ENCODE assay signal across 27 cellular contexts in genomic region chr5:9861664-9862256, GRCh38.
DNase-seq lines count a peak whose midpoint lies in the region; ATAC-seq, FAIRE-seq and TF ChIP-seq lines count a peak whose summit lies in the region.
"Had no signal": no experiment of that assay in that cellular context is flagged by ENCODE, and none has a peak within 500 bp of the region (broad histone marks: within the 10 kb centered on the region; RNA-seq: fewer than 3 reads in every experiment).

No MANE protein-coding gene starts in this region.

- H3K4me1 Mint-ChIP-seq in GM23338 (peaks cover 4% of the 10 kb centered on the region; the same call in 1 of the 3 replicates), Calu3 (ENCODE audit: low read depth, unreplicated experiment) (no peaks in the 10 kb centered on the region)
- H3K4me1 Mint-ChIP-seq: activated naive CD8-positive, alpha-beta T cell treated with anti-CD3 and anti-CD28 coated beads, Interleukin-2, amount 50 U/mL, for 24 hours; CD4-positive, CD25-positive, alpha-beta regulatory T cell had no signal

- H3K4me3 Mint-ChIP-seq in GM23338 = no peak overlapping the region
- no peak overlapping the region for H3K4me3 Mint-ChIP-seq in Calu3 (ENCODE audit: low read depth, unreplicated experiment)
- H3K4me3 Mint-ChIP-seq: activated CD8-positive, alpha-beta T cell treated with anti-CD3 and anti-CD28 coated beads, Interleukin-2, amount 10 ng/mL, durations not matched to agents 7 days and 5 days; activated naive CD8-positive, alpha-beta T cell treated with anti-CD3 and anti-CD28 coated beads, Interleukin-2, amount 50 U/mL, for 24 hours; CD4-positive, CD25-positive, alpha-beta regulatory T cell had no signal

- H2AFZ ChIP-seq in GM23338 = peak overlapping the region; percentile 66; the same call in 1 of the 2 replicates

- no peak overlapping the region for H2BK5ac ChIP-seq in mesendoderm (ENCODE audit: low read length)

- no peaks in the 10 kb centered on the region for H3K79me2 ChIP-seq in GM23338 (replicated peaks; ENCODE audit: insufficient read depth)
- no peaks in the 10 kb centered on the region for H3K79me2 ChIP-seq in mesendoderm (ENCODE audit: control insufficient read depth, insufficient read depth, low read length)

- H3K9ac ChIP-seq in mesendoderm (ENCODE audit: low read length) = no peak overlapping the region

- H3K4me3 ChIP-seq in AG09309 (ENCODE audit: control insufficient read depth, low read depth, low read length) = no peak overlapping the region
- H3K4me3 ChIP-seq in GM23338 = no peak overlapping the region
- no peak overlapping the region for H3K4me3 ChIP-seq in choroid plexus epithelial cell (ENCODE audit: low read depth, low read length)
- no peak overlapping the region for H3K4me3 ChIP-seq in mesendoderm (ENCODE audit: low read length)
- H3K4me3 ChIP-seq: body of pancreas, lung, smooth muscle cell, transverse colon had no signal

- no peak overlapping the region for H3K27ac Mint-ChIP-seq in GM23338
- no peak overlapping the region for H3K27ac Mint-ChIP-seq in Calu3 (ENCODE audit: unreplicated experiment)
- H3K27ac Mint-ChIP-seq: activated CD8-positive, alpha-beta T cell treated with anti-CD3 and anti-CD28 coated beads, Interleukin-2, amount 10 ng/mL, durations not matched to agents 7 days and 5 days; activated naive CD8-positive, alpha-beta T cell treated with anti-CD3 and anti-CD28 coated beads, Interleukin-2, amount 50 U/mL, for 24 hours; CD4-positive, CD25-positive, alpha-beta regulatory T cell had no signal

- H3K56ac ChIP-seq in mesendoderm (ENCODE audit: low read length) = peak overlapping the region; percentile 18

- H3K27ac ChIP-seq in GM23338 (ENCODE audit: low read depth) (no peak overlapping the region), mesendoderm (ENCODE audit: low read depth, low read length) (no peak overlapping the region)
- H3K27ac ChIP-seq: body of pancreas, transverse colon had no signal

- CTCF ChIA-PET in Calu3 (lab: Charles Lee) = no interaction called here

- H4K20me1 ChIP-seq in GM23338 (replicated peaks; ENCODE audit: insufficient read depth) = no peaks in the 10 kb centered on the region

- no peak overlapping the region for H3K4me2 ChIP-seq in GM23338
- no peak overlapping the region for H3K4me2 ChIP-seq in mesendoderm (ENCODE audit: low read length)
- H3K4me2 ChIP-seq: smooth muscle cell had no signal

- no peak for TF ChIP-seq CTCF in AG09309 (IDR thresholded peaks at IDR 0.05; ENCODE audit: control insufficient read depth, insufficient read depth, low read depth, low read length, missing control alignments)
- TF ChIP-seq CTCF in GM23338 (conservative IDR thresholded peaks at IDR 0.05; ENCODE audit: low read depth in 2 of 2) = no peak
- no peak for TF ChIP-seq CTCF in choroid plexus epithelial cell (conservative IDR thresholded peaks at IDR 0.05; ENCODE audit: low read depth, low read length)
- TF ChIP-seq CTCF in Calu3 (IDR thresholded peaks at IDR 0.05; ENCODE audit: unreplicated experiment) = no peak

- peak; percentile 46; the same call in 1 of the 3 replicates for ATAC-seq in GM23338
- ATAC-seq: activated CD4-positive, CD25-positive, alpha-beta regulatory T cell treated with anti-CD3 and anti-CD28 coated beads, Interleukin-2, amount 50 U/mL, for 24 hours; activated CD8-positive, alpha-beta T cell treated with anti-CD3 and anti-CD28 coated beads, Interleukin-2, amount 10 ng/mL, durations not matched to agents 7 days and 5 days; activated naive CD8-positive, alpha-beta T cell treated with anti-CD3 and anti-CD28 coated beads, Interleukin-2, amount 50 U/mL, for 24 hours; body of pancreas had no signal

- WGBS in mesendoderm (ENCODE audit: extremely low coverage, insufficient coverage, low lambda C conversion rate) = no CpG with 5 or more reads among the region's 8 CpGs

- no peak overlapping the region for H2BK120ac ChIP-seq in mesendoderm (ENCODE audit: low read depth, low read length)

- H3K36me3 Mint-ChIP-seq in GM23338 (ENCODE audit: low read depth) = peaks cover 24% of the 10 kb centered on the region
- no peaks in the 10 kb centered on the region for H3K36me3 Mint-ChIP-seq in Calu3 (ENCODE audit: insufficient read depth, unreplicated experiment)
- H3K36me3 Mint-ChIP-seq: CD4-positive, CD25-positive, alpha-beta regulatory T cell had no signal

- H3K27me3 ChIP-seq in GM23338 (ENCODE audit: insufficient read depth) (no peaks in the 10 kb centered on the region), mesendoderm (ENCODE audit: insufficient read depth, low read length, poor library complexity) (no peaks in the 10 kb centered on the region)
- H3K27me3 ChIP-seq: body of pancreas, transverse colon had no signal

- H2AK5ac ChIP-seq in mesendoderm (ENCODE audit: low read length) = no peak overlapping the region

- BruUV-seq in Calu3 (replicated peaks; lab: Mats Ljungman, UMichigan) = no TSS peak

- no peak overlapping the region for H4K5ac ChIP-seq in mesendoderm (ENCODE audit: low read length)

- H3F3A ChIP-seq in GM23338 (replicated peaks; ENCODE audit: low read depth) = no peaks in the 10 kb centered on the region

- H2BK15ac ChIP-seq in mesendoderm (replicated peaks; ENCODE audit: low read depth) = no peak overlapping the region

- no peak overlapping the region for H3K23ac ChIP-seq in mesendoderm (ENCODE audit: low read length)

- no peaks in the 10 kb centered on the region for H3K79me1 ChIP-seq in mesendoderm (ENCODE audit: low read length)

- H3K4me1 ChIP-seq in GM23338 (ENCODE audit: insufficient read depth) (no peaks in the 10 kb centered on the region), mesendoderm (ENCODE audit: control insufficient read depth, low read depth, low read length) (peaks cover 7% of the 10 kb centered on the region)
- H3K4me1 ChIP-seq: transverse colon had no signal

- no peak for FAIRE-seq in frontal cortex (lab: Jason Lieb, UNC)
- FAIRE-seq: islet of Langerhans had no signal

- H3K36me3 ChIP-seq in GM23338 (ENCODE audit: insufficient read depth) = no peaks in the 10 kb centered on the region; the same call in 1 of the 2 replicates
- H3K36me3 ChIP-seq in mesendoderm (ENCODE audit: control insufficient read depth, insufficient read depth, low read length) = no peaks in the 10 kb centered on the region
- H3K36me3 ChIP-seq: transverse colon had no signal

- no peak overlapping the region for H3K4ac ChIP-seq in mesendoderm (ENCODE audit: low read depth, low read length)

- no peak overlapping the region for H3K18ac ChIP-seq in mesendoderm (ENCODE audit: low read length)

- H3K9me3 Mint-ChIP-seq in GM23338 (peaks cover 29% of the 10 kb centered on the region), Calu3 (ENCODE audit: low read depth, unreplicated experiment) (peaks cover 18% of the 10 kb centered on the region)

- intact Hi-C loops in Calu3 (cut with micrococcal nuclease; ENCODE audit: unreplicated experiment) = no loop called here

- peak; percentile 55 for DNase-seq in AG09309 (ENCODE audit: low read depth)
- DNase-seq in GM23338 (ENCODE audit: low spot score) = peak; percentile 4
- DNase-seq in choroid plexus epithelial cell (ENCODE audit: low read depth) = peak; percentile 28
- peak; percentile 63 for DNase-seq in mesendoderm
- DNase-seq in frontal cortex (ENCODE audit: low spot score in 2 of 2) = no peak
- no peak for DNase-seq in activated CD4-positive, alpha-beta T cell treated with anti-CD3 and anti-CD28 coated beads for 48 hours
- DNase-seq in iPS-NIHi11 (ENCODE audit: low spot score) = no peak
- DNase-seq in Calu3 = no peak
- DNase-seq: activated CD8-positive, alpha-beta T cell treated with anti-CD3 and anti-CD28 coated beads, Interleukin-2, amount 10 ng/mL, durations not matched to agents 7 days and 5 days; activated gamma-delta T cell; activated naive CD8-positive, alpha-beta T cell treated with anti-CD3 and anti-CD28 coated beads, Interleukin-2, amount 50 U/mL, for 24 hours; body of pancreas; CD4-positive, CD25-positive, alpha-beta regulatory T cell; cortex of kidney; DMS 273 treated with DMSO at 0.1 percent for 48 hours; GDM1; hypothalamus; Kasumi-1; NCI-H187 treated with DMSO at 0.1 percent for 48 hours; NCI-H69; stimulated activated CD4-positive, alpha-beta T cell treated with anti-CD3 and anti-CD28 coated beads, Interleukin-2, amount 100 ng/mL, for 48 hours; stimulated activated naive CD4-positive, alpha-beta T cell treated with Interleukin-2 at 50 U/mL for 16 hours; transverse colon had no signal

- no peak overlapping the region for H4K8ac ChIP-seq in mesendoderm (ENCODE audit: low read depth, low read length)

- peaks cover 5% of the 10 kb centered on the region for H3K27me3 Mint-ChIP-seq in GM23338 (ENCODE audit: insufficient read depth, low read depth, poor library complexity)
- H3K27me3 Mint-ChIP-seq in Calu3 (ENCODE audit: unreplicated experiment) = peaks cover 46% of the 10 kb centered on the region
- H3K27me3 Mint-ChIP-seq: activated naive CD8-positive, alpha-beta T cell treated with anti-CD3 and anti-CD28 coated beads, Interleukin-2, amount 50 U/mL, for 24 hours; CD4-positive, CD25-positive, alpha-beta regulatory T cell had no signal

- no peaks in the 10 kb centered on the region for H3K9me2 ChIP-seq in GM23338 (ENCODE audit: insufficient read depth)

TF ChIP-seq in GM23338, 12 proteins besides CTCF, POLR2A, EP300 and RAD21 (continues in another document):
- no peak for TF ChIP-seq STAT1 (IDR thresholded peaks at IDR 0.05; ENCODE audit: unreplicated experiment)

Comparison
In these comparisons a context has a peak if more than half of its experiments do, and no peak if none do; other contexts are left out.
1. DNase-seq: peak in AG09309 (single experiment), GM23338 (single experiment), choroid plexus epithelial cell (single experiment) and mesendoderm (single experiment); none in frontal cortex (0 of 2), activated CD4-positive, alpha-beta T cell treated with anti-CD3 and anti-CD28 coated beads for 48 hours (single experiment), iPS-NIHi11 (single experiment) and Calu3 (single experiment).